17 cellular contexts compared by ENCODE assay signal in genomic region chr11:14981507-14981906, GRCh38. TPM values are rescaled to one million over a fixed set of nuclear protein-coding genes. Genes with fewer than 3 reads are reported as not detected.
"Had no signal": no experiment of that assay in that cellular context is flagged by ENCODE, and none has a peak within 500 bp of the region (broad histone marks: within the 10 kb centered on the region; RNA-seq: fewer than 3 reads in every experiment).

No MANE protein-coding gene starts in this region.

- DNase-seq: activated CD4-positive, alpha-beta memory T cell treated with anti-CD3 and anti-CD28 coated beads, Interleukin-2, amount 10 ng/mL, durations not matched to agents 7 days and 5 days; activated CD4-positive, alpha-beta T cell treated with anti-CD3 and anti-CD28 coated beads for 48 hours; activated CD4-positive, CD25-positive, alpha-beta regulatory T cell; activated CD8-positive, alpha-beta memory T cell treated with anti-CD3 and anti-CD28 coated beads, Interleukin-2, amount 10 ng/mL, durations not matched to agents 7 days and 5 days; activated naive CD4-positive, alpha-beta T cell treated with Interleukin-2 at 50 U/mL for 16 hours; activated T-cell treated with anti-CD3 and anti-CD28 coated beads, Interleukin-2, amount 50 U/mL, for 1 hour; kidney; left lung; naive B cell; sigmoid colon; spleen; stimulated activated CD4-positive, alpha-beta T cell treated with anti-CD3 and anti-CD28 coated beads, Interleukin-4, amount 100 ng/mL, for 4 hours; upper lobe of right lung had no signal

RNA-seq across cellular contexts. Expression of gene CALCA, which starts 9.4 kb away (rescaled TPM):
- total RNA-seq: activated CD4-positive, alpha-beta memory T cell treated with anti-CD3 and anti-CD28 coated beads, Interleukin-2, amount 10 ng/mL, durations not matched to agents 7 days and 5 days; activated CD8-positive, alpha-beta memory T cell treated with anti-CD3 and anti-CD28 coated beads, Interleukin-2, amount 10 ng/mL, durations not matched to agents 7 days and 5 days; activated T-helper 17 cell treated with anti-CD3 and anti-CD28 coated beads, Interleukin-2, amount 50 U/mL, for 72 hours; frontal cortex; kidney; neural crest cell; osteoblast; upper lobe of right lung had no signal
